2 cellular contexts compared by ENCODE assay signal in genomic region chr2:72723769-72724370, GRCh38.
TF ChIP-seq lines count a peak whose summit lies in the region.

No MANE protein-coding gene starts in this region.

TF ChIP-seq in IMR-90, 13 proteins besides CTCF, POLR2A, EP300 and RAD21 (continued from another document):
- TF ChIP-seq USF2 (IDR thresholded peaks at IDR 0.05; ENCODE audit: low read depth, low read length), result no peak
- no peak for TF ChIP-seq ELK1 (IDR thresholded peaks at IDR 0.05; ENCODE audit: borderline replicate concordance, low read depth, low read length)

TF ChIP-seq in GM23338, 12 proteins besides CTCF, POLR2A, EP300 and RAD21 (continued from another document):
- TF ChIP-seq ZNF462 (CRISPR knock-in tag; IDR thresholded peaks at IDR 0.05) (no peak), EZH2phosphoT487 (IDR thresholded peaks at IDR 0.05; ENCODE audit: unreplicated experiment) (no peak), STAT1 (IDR thresholded peaks at IDR 0.05; ENCODE audit: unreplicated experiment) (no peak), REST (IDR thresholded peaks at IDR 0.05; ENCODE audit: unreplicated experiment) (no peak), ZNF331 (CRISPR knock-in tag; IDR thresholded peaks at IDR 0.05; ENCODE audit: low read depth) (no peak)
